ENCODE assay signal across 8 cellular contexts in the genomic region with DNA sequence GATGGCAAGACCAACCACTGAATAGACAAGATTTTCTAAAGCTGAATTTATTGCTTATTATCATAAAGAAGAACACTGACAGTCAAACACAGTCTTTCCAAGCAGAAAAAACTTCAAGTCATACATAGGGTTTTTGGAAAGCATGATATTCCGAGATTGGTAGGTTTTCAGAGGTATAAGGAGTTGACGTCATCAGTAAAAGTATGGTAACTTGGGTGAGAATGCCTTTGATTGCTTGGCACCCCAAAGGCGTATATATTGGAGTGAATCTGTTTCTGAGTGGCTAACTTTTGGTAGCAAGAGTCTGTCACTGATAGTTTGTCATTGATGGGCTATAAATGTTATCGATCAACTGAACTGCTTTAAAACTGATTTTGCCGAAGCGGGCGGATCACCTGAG.
"Had no signal": no experiment of that assay in that cellular context is flagged by ENCODE, and none has a peak within 500 bp of the region (broad histone marks: within the 10 kb centered on the region; RNA-seq: fewer than 3 reads in every experiment).

No MANE protein-coding gene starts in this region.

- DNase-seq: GDM1, GF-D8 had no signal

- H3K4me3 ChIP-seq: GM12878 had no signal

- FAIRE-seq: G401.6, GM12878, GM12891, GM12892, GM18507, GM19239 had no signal

- ATAC-seq: GM12878 had no signal
